In the genomic region with DNA sequence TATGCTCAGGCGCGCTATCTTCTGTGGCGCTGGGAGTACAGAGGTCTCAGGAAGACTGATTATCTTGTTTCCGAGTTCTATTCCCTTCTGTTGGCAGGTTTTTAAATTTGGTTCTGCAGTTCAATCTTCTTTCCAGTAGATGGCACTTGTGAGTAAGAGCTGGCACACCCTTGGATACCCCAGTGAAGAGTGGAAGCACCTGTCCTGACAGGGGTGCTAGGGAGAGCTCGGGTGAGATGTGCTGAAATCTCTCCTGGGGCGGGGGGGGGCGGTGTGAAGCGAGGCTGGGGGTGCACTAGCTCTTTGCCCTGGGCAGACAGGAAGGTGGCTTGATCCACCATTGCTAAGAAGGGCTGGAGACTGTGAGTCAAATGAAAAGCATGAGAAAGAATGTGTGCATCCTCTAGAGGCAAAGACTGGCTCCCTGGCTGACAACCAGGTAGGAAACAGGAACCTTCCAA, we compare ENCODE assay signal across 9 cellular contexts.
DNase-seq lines count a peak whose midpoint lies in the region; ATAC-seq and TF ChIP-seq lines count a peak whose summit lies in the region.
"Had no signal": no experiment of that assay in that cellular context is flagged by ENCODE, and none has a peak within 500 bp of the region (broad histone marks: within the 10 kb centered on the region; RNA-seq: fewer than 3 reads in every experiment).

No MANE protein-coding gene starts in this region.

- ATAC-seq in activated CD4-positive, alpha-beta T cell treated with anti-CD3 and anti-CD28 coated beads for 36 hours = no peak
- ATAC-seq in GM21723 (IDR thresholded peaks at IDR 0.05; ENCODE audit: unreplicated experiment) = peak; percentile 93

- H3K4me1 ChIP-seq in OCI-LY3 (ENCODE audit: low read length) = no peaks in the 10 kb centered on the region

- no peaks in the 10 kb centered on the region for H3K9me3 ChIP-seq in OCI-LY3 (ENCODE audit: insufficient read depth, low read length)

- no peak overlapping the region for H3K27ac ChIP-seq in OCI-LY3 (ENCODE audit: low read length)

- peak; percentile 68 for TF ChIP-seq CTCF in OCI-LY3 (IDR thresholded peaks at IDR 0.05; ENCODE audit: low read depth, low read length)
- TF ChIP-seq CTCF in epithelial cell of esophagus (IDR thresholded peaks at IDR 0.05; ENCODE audit: insufficient read depth, low read depth, low read length, missing control alignments) = peak; percentile 75
- TF ChIP-seq CTCF in nephron progenitor cell (IDR thresholded peaks at IDR 0.05) = peak; percentile 75

- H3K27me3 Mint-ChIP-seq in activated CD4-positive, alpha-beta T cell treated with anti-CD3 and anti-CD28 coated beads for 36 hours = no peaks in the 10 kb centered on the region
- no peaks in the 10 kb centered on the region for H3K27me3 Mint-ChIP-seq in nephron progenitor cell (ENCODE audit: low read depth, poor library complexity)
- H3K27me3 Mint-ChIP-seq: dendritic cell treated with granulocyte-macrophage colony-stimulating factor and Interleukin-4, amounts not matched to agents 40 ng/mL and 50 ng/mL, for 4 days had no signal

- peak; percentile 6 for DNase-seq in activated CD4-positive, alpha-beta T cell treated with anti-CD3 and anti-CD28 coated beads for 36 hours
- no peak for DNase-seq in activated CD4-positive, alpha-beta T cell treated with anti-CD3 and anti-CD28 coated beads for 48 hours
- DNase-seq in HS-5 (ENCODE audit: low read depth) = peak; percentile 45
- DNase-seq in epithelial cell of esophagus (ENCODE audit: low read depth) = peak; percentile 46
- DNase-seq in nephron progenitor cell = peak; percentile 36
- no peak for DNase-seq in activated CD8-positive, alpha-beta memory T cell treated with anti-CD3 and anti-CD28 coated beads, Interleukin-2, amount 50 U/mL, for 48 hours

- no peaks in the 10 kb centered on the region for H3K36me3 ChIP-seq in OCI-LY3 (replicated peaks; ENCODE audit: low read depth, low read length)

- H3K79me2 ChIP-seq in OCI-LY3 (ENCODE audit: low read length) = no peaks in the 10 kb centered on the region

- H3K4me3 Mint-ChIP-seq in activated CD4-positive, alpha-beta T cell treated with anti-CD3 and anti-CD28 coated beads for 36 hours = no peak overlapping the region
- no peak overlapping the region for H3K4me3 Mint-ChIP-seq in nephron progenitor cell
- H3K4me3 Mint-ChIP-seq: dendritic cell treated with granulocyte-macrophage colony-stimulating factor and Interleukin-4, amounts not matched to agents 40 ng/mL and 50 ng/mL, for 4 days had no signal

- no peaks in the 10 kb centered on the region for H3K36me3 Mint-ChIP-seq in activated CD4-positive, alpha-beta T cell treated with anti-CD3 and anti-CD28 coated beads for 36 hours (ENCODE audit: low read depth)
- no peaks in the 10 kb centered on the region for H3K36me3 Mint-ChIP-seq in nephron progenitor cell (ENCODE audit: low read depth)

- H3K4me3 ChIP-seq in OCI-LY3 (ENCODE audit: low read length) (peak overlapping the region; percentile 63), epithelial cell of esophagus (ENCODE audit: low read length) (no peak overlapping the region)

- H3K9ac ChIP-seq in OCI-LY3 (ENCODE audit: low read length) = 0 out of 2 replicates have a peak overlapping the region, but pooled peaks have one; percentile 14

- H3K27me3 ChIP-seq in OCI-LY3 (ENCODE audit: low read depth, low read length) = no peaks in the 10 kb centered on the region

- peak overlapping the region; percentile 71 for H3K4me2 ChIP-seq in OCI-LY3 (ENCODE audit: low read length)

- POLR2A ChIA-PET in activated CD4-positive, alpha-beta T cell treated with anti-CD3 and anti-CD28 coated beads for 36 hours (lab: Charles Lee) = no interaction called here

- H3K9me3 Mint-ChIP-seq in activated CD4-positive, alpha-beta T cell treated with anti-CD3 and anti-CD28 coated beads for 36 hours (ENCODE audit: low read depth) = no peaks in the 10 kb centered on the region
- H3K9me3 Mint-ChIP-seq in nephron progenitor cell = peaks cover 4% of the 10 kb centered on the region

- CTCF ChIA-PET in activated CD4-positive, alpha-beta T cell treated with anti-CD3 and anti-CD28 coated beads for 36 hours (lab: Charles Lee) = interaction anchor here (0.5 to 1.8 kb wide), 5 partner anchors 11 to 430 kb away, joined by 3 to 5 read pairs (median 3); no protein-coding TSS in a partner anchor

- H3K4me1 Mint-ChIP-seq in activated CD4-positive, alpha-beta T cell treated with anti-CD3 and anti-CD28 coated beads for 36 hours = no peaks in the 10 kb centered on the region
- no peaks in the 10 kb centered on the region for H3K4me1 Mint-ChIP-seq in nephron progenitor cell

- peak overlapping the region; percentile 95 for H2AFZ ChIP-seq in OCI-LY3 (ENCODE audit: low read depth, low read length)

- intact Hi-C loops in activated CD4-positive, alpha-beta T cell treated with anti-CD3 and anti-CD28 coated beads for 36 hours (cut with DNase I, micrococcal nuclease) = no loop called here

- H4K20me1 ChIP-seq in OCI-LY3 (ENCODE audit: insufficient read depth, low read length) = no peaks in the 10 kb centered on the region

- H3K27ac Mint-ChIP-seq in activated CD4-positive, alpha-beta T cell treated with anti-CD3 and anti-CD28 coated beads for 36 hours = no peak overlapping the region
- no peak overlapping the region for H3K27ac Mint-ChIP-seq in nephron progenitor cell
- H3K27ac Mint-ChIP-seq: dendritic cell treated with granulocyte-macrophage colony-stimulating factor and Interleukin-4, amounts not matched to agents 40 ng/mL and 50 ng/mL, for 4 days had no signal

Comparison
In these comparisons a context has a peak if more than half of its experiments do, and no peak if none do; other contexts are left out.
1. DNase-seq: peak in activated CD4-positive, alpha-beta T cell treated with anti-CD3 and anti-CD28 coated beads for 36 hours (single experiment), HS-5 (single experiment), epithelial cell of esophagus (single experiment) and nephron progenitor cell (single experiment); none in activated CD4-positive, alpha-beta T cell treated with anti-CD3 and anti-CD28 coated beads for 48 hours (single experiment) and activated CD8-positive, alpha-beta memory T cell treated with anti-CD3 and anti-CD28 coated beads, Interleukin-2, amount 50 U/mL, for 48 hours (single experiment).
2. Peak in every context shown above with its lines, with median percentiles within 50 percentile points of each other: CTCF ChIP-seq.